Comparison of ENCODE assay signal across 9 cellular contexts in genomic region chrX:23317799-23318724, GRCh38. TPM values are rescaled to one million over a fixed set of nuclear protein-coding genes. Genes with fewer than 3 reads are reported as not detected.
DNase-seq lines count a peak whose midpoint lies in the region; ATAC-seq, FAIRE-seq and TF ChIP-seq lines count a peak whose summit lies in the region.
"Had no signal": no experiment of that assay in that cellular context is flagged by ENCODE, and none has a peak within 500 bp of the region (broad histone marks: within the 10 kb centered on the region; RNA-seq: fewer than 3 reads in every experiment).

No MANE protein-coding gene starts in this region.

- no peak overlapping the region for H3K9ac ChIP-seq in SK-N-MC (ENCODE audit: insufficient read length)

- in situ Hi-C loops in Caki2 (cut with HindIII; ENCODE audit: low pct_unique_long_range_greater_than_20kb, low sequenced_read_pairs), result no loop called here

- H3K4me3 ChIP-seq in SK-N-MC, result no peak overlapping the region
- H3K4me3 ChIP-seq: SJSA1 had no signal

- no peak for TF ChIP-seq POLR2A in erythroblast (IDR thresholded peaks at IDR 0.05; ENCODE audit: low read length)

- FAIRE-seq in GM19239 (lab: Jason Lieb, UNC), result peak; percentile 80

- DNase-seq in Caki2 (ENCODE audit: low read depth) (peak; percentile 8), GM19239 (ENCODE audit: insufficient read length, low spot score) (peak; percentile 10), SK-N-MC (ENCODE audit: low read depth, low spot score) (peak; percentile 8), erythroblast (lab: John Stamatoyannopoulos, UW) (peak; percentile 8 to 39), retina (peak; percentile 52), NCI-H187 (lab: John Stamatoyannopoulos, UW) (no peak), T1000 (lab: John Stamatoyannopoulos, UW) (no peak)

- H3K36me3 ChIP-seq in SK-N-MC (ENCODE audit: insufficient read depth, low read length), result no peaks in the 10 kb centered on the region
- H3K36me3 ChIP-seq: SJSA1 had no signal

- H3K27ac ChIP-seq in SK-N-MC, result no peak overlapping the region
- H3K27ac ChIP-seq: SJSA1 had no signal

- ATAC-seq in HG03139 (IDR thresholded peaks at IDR 0.05; ENCODE audit: unreplicated experiment), result peak; percentile 65

- H3K9me3 ChIP-seq in SK-N-MC (ENCODE audit: low read depth, low read length), result no peaks in the 10 kb centered on the region
- H3K9me3 ChIP-seq: SJSA1 had no signal

RNA-seq across cellular contexts. Expression of gene PTCHD1, which starts 16.6 kb away (rescaled TPM):
- total RNA-seq in Caki2 (2014; rRNA removed; shearing (Covaris generic); ENCODE audit: low replicate concordance), result not detected in 2 replicates
- total RNA-seq: SJSA1 had no signal

Comparison
In these comparisons a context has a peak if more than half of its experiments do, and no peak if none do; other contexts are left out.
1. DNase-seq: peak in Caki2 (single experiment), GM19239 (single experiment), SK-N-MC (single experiment), erythroblast (2 of 2) and retina (single experiment); none in NCI-H187 (0 of 2) and T1000 (single experiment).